In genomic region chrX:120559799-120560198, GRCh38 we compare ENCODE assay signal across 7 cellular contexts. TPM values are rescaled to one million over a fixed set of nuclear protein-coding genes. Genes with fewer than 3 reads are reported as not detected.
DNase-seq lines count a peak whose midpoint lies in the region; ATAC-seq and TF ChIP-seq lines count a peak whose summit lies in the region.

No MANE protein-coding gene starts in this region.

- in situ Hi-C loops in astrocyte of the spinal cord (cut with HindIII; ENCODE audit: low sequenced_read_pairs) = no loop called here
- in situ Hi-C loops in ACHN (cut with HindIII; ENCODE audit: low pct_ligation_motif_present, low pct_unique_long_range_greater_than_20kb, low sequenced_read_pairs) = no loop called here

- no peaks in the 10 kb centered on the region for H3K9me3 ChIP-seq in lung (ENCODE audit: control insufficient read depth in 2 of 2, insufficient read depth in 1 of 2, low read length in 1 of 2)
- H3K9me3 ChIP-seq in uterus = no peaks in the 10 kb centered on the region

- no peaks in the 10 kb centered on the region for H3K27me3 ChIP-seq in lung (ENCODE audit: control insufficient read depth, insufficient read depth)
- H3K27me3 ChIP-seq in uterus = peaks cover 0 to 4% of the 10 kb centered on the region in 2 donors

- no peaks in the 10 kb centered on the region for H3K4me1 ChIP-seq in lung (ENCODE audit: control insufficient read depth in 2 of 2, insufficient read depth in 2 of 2, low read length in 2 of 2)
- no peaks in the 10 kb centered on the region for H3K4me1 ChIP-seq in uterus

- ATAC-seq in lung (ENCODE audit: insufficient read depth, low FRiP score) (no peak), HG02973 (IDR thresholded peaks at IDR 0.05; ENCODE audit: unreplicated experiment) (no peak)

- H3K4me3 ChIP-seq in GM12875 (ENCODE audit: low read depth, low read length) = peak overlapping the region; percentile 62
- H3K4me3 ChIP-seq in astrocyte of the spinal cord (ENCODE audit: low read depth, low read length) = peak overlapping the region; percentile 61
- H3K4me3 ChIP-seq in lung = peak overlapping the region; percentile 69
- peak overlapping the region; percentile 59 to 65 for H3K4me3 ChIP-seq in uterus

- H3K27ac ChIP-seq in lung (ENCODE audit: low read depth in 1 of 2, low read length in 1 of 2) (peak overlapping the region; percentile 98), uterus (peak overlapping the region; percentile 97 to 98)

- intact Hi-C loops in uterus (cut with DNase I; ENCODE audit: low total_unique reads) = no loop called here

- H3K36me3 ChIP-seq in lung (ENCODE audit: control insufficient read depth in 2 of 2, insufficient read depth in 2 of 2, low read length in 2 of 2) = no peaks in the 10 kb centered on the region
- H3K36me3 ChIP-seq in uterus = no peaks in the 10 kb centered on the region

- 1 to 36% methylated on average over 8 of the region's 8 CpGs for WGBS in lung, 2 donors

- TF ChIP-seq POLR2A in uterus (IDR thresholded peaks at IDR 0.05) = no peak

- DNase-seq in NCI-H1105 treated with DMSO at 0.1 percent for 48 hours (lab: John Stamatoyannopoulos, UW) (peak; percentile 32), astrocyte of the spinal cord (ENCODE audit: low read depth, low spot score) (no peak), lung (ENCODE audit: low spot score) (no peak), uterus (no peak), ACHN (no peak)

- TF ChIP-seq CTCF in GM12875 (IDR thresholded peaks at IDR 0.05; ENCODE audit: borderline replicate concordance, insufficient read depth, low read depth, low read length) (no peak), astrocyte of the spinal cord (IDR thresholded peaks at IDR 0.05; ENCODE audit: low read depth, low read length) (no peak), lung (IDR thresholded peaks at IDR 0.05; ENCODE audit: control extremely low read depth, extremely low read depth) (no peak), uterus (IDR thresholded peaks at IDR 0.05) (no peak)

RNA-seq across cellular contexts. Expression of gene CUL4B, which starts 1.0 kb away (rescaled TPM):
- total RNA-seq in lung (10 to 100 TPM; 32.2 to 61.2 TPM), uterus (10 to 100 TPM; 29.2 to 88.1 (median 44.0) TPM)
- polyA plus RNA-seq in lung = 10 to 100 TPM; 15.2 to 16.4 TPM

RNA-seq across cellular contexts. Expression of gene MCTS1, which starts 44.1 kb away (rescaled TPM):
- total RNA-seq in lung (10 to 100 TPM; 22.6 to 35.4 TPM), uterus (10 to 100 TPM in 3 of 4 donors, 1 to 10 TPM in 1; 9.0 to 36.1 (median 22.6) TPM)
- polyA plus RNA-seq in lung = 10 to 100 TPM; 42.2 to 43.2 TPM
